Comparison of ENCODE assay signal across 16 cellular contexts in genomic region chr6:94269256-94269655, GRCh38.
DNase-seq lines count a peak whose midpoint lies in the region; ATAC-seq and TF ChIP-seq lines count a peak whose summit lies in the region.
"Had no signal": no experiment of that assay in that cellular context is flagged by ENCODE, and none has a peak within 500 bp of the region (broad histone marks: within the 10 kb centered on the region; RNA-seq: fewer than 3 reads in every experiment).

No MANE protein-coding gene starts in this region.

- no peaks in the 10 kb centered on the region for H3K4me1 Mint-ChIP-seq in activated CD4-positive, alpha-beta T cell treated with anti-CD3 and anti-CD28 coated beads, Interleukin-2, amount 10 ng/mL, durations not matched to agents 24 days and 14 days

- H4K20me1 ChIP-seq in smooth muscle cell (ENCODE audit: low read depth): no peaks in the 10 kb centered on the region

- H3K27ac ChIP-seq in smooth muscle cell (ENCODE audit: low read depth): peak overlapping the region; percentile 53
- H3K27ac ChIP-seq: KMS-11, RWPE1 had no signal

- no peaks in the 10 kb centered on the region for H3K27me3 ChIP-seq in smooth muscle cell (ENCODE audit: low read depth)

- H3K27ac Mint-ChIP-seq in activated CD4-positive, alpha-beta T cell treated with anti-CD3 and anti-CD28 coated beads, Interleukin-2, amount 10 ng/mL, durations not matched to agents 24 days and 14 days: no peak overlapping the region
- H3K27ac Mint-ChIP-seq: CD4-positive, alpha-beta T cell had no signal

- no peaks in the 10 kb centered on the region for H3K36me3 Mint-ChIP-seq in activated CD4-positive, alpha-beta T cell treated with anti-CD3 and anti-CD28 coated beads, Interleukin-2, amount 10 ng/mL, durations not matched to agents 24 days and 14 days (ENCODE audit: low read depth)

- no peaks in the 10 kb centered on the region for H3K27me3 Mint-ChIP-seq in activated CD4-positive, alpha-beta T cell treated with anti-CD3 and anti-CD28 coated beads, Interleukin-2, amount 10 ng/mL, durations not matched to agents 24 days and 14 days
- H3K27me3 Mint-ChIP-seq: CD4-positive, alpha-beta T cell had no signal

- peaks cover 20% of the 10 kb centered on the region for H3K4me1 ChIP-seq in smooth muscle cell (ENCODE audit: low read depth)

- H3K4me3 Mint-ChIP-seq in activated CD4-positive, alpha-beta T cell treated with anti-CD3 and anti-CD28 coated beads, Interleukin-2, amount 10 ng/mL, durations not matched to agents 24 days and 14 days: no peak overlapping the region
- H3K4me3 Mint-ChIP-seq: CD4-positive, alpha-beta T cell had no signal

- H3F3A ChIP-seq in smooth muscle cell (ENCODE audit: low read depth): peaks cover 5% of the 10 kb centered on the region

- no peaks in the 10 kb centered on the region for H3K36me3 ChIP-seq in smooth muscle cell (ENCODE audit: low read depth)

- H3K79me2 ChIP-seq in smooth muscle cell (ENCODE audit: low read depth): no peaks in the 10 kb centered on the region

- DNase-seq in NCI-H82 (lab: John Stamatoyannopoulos, UW): peak; percentile 19
- DNase-seq in NCI-H82 treated with DMSO at 0.1 percent for 48 hours (lab: John Stamatoyannopoulos, UW; ENCODE audit: unreplicated experiment): no peak
- DNase-seq in RKO (ENCODE audit: low spot score): peak; percentile 28
- peak; percentile 15 for DNase-seq in glomerular visceral epithelial cell (ENCODE audit: extremely low spot score)
- DNase-seq in smooth muscle cell (lab: John Stamatoyannopoulos, UW; ENCODE audit: unreplicated experiment): no peak
- no peak for DNase-seq in activated CD4-positive, alpha-beta T cell treated with anti-CD3 and anti-CD28 coated beads, Interleukin-2, amount 10 ng/mL, durations not matched to agents 24 days and 14 days
- DNase-seq in DMS79 treated with DMSO at 0.1 percent for 48 hours (lab: John Stamatoyannopoulos, UW): no peak
- DNase-seq: CD4-positive, alpha-beta T cell; MV-4-11; NCI-H1930; NCI-H2171; NCI-H446 treated with DMSO at 0.1 percent for 48 hours; SIG-M5 had no signal

- H3K9me3 ChIP-seq in smooth muscle cell (replicated peaks; ENCODE audit: low read depth): no peaks in the 10 kb centered on the region

- no peak for ATAC-seq in HG02571 (IDR thresholded peaks at IDR 0.05; ENCODE audit: unreplicated experiment)

- H3K4me2 ChIP-seq in smooth muscle cell: peak overlapping the region; percentile 59
- H3K4me2 ChIP-seq: KMS-11 had no signal

- H2AFZ ChIP-seq in smooth muscle cell (ENCODE audit: low read depth): peak overlapping the region; percentile 96

- no peak for TF ChIP-seq CTCF in smooth muscle cell (IDR thresholded peaks at IDR 0.05; ENCODE audit: borderline replicate concordance, insufficient read depth, poor library complexity, severe bottlenecking)

- H3K9ac ChIP-seq in smooth muscle cell (ENCODE audit: low read depth): no peak overlapping the region
- H3K9ac ChIP-seq: KMS-11 had no signal

- H3K9me3 Mint-ChIP-seq in activated CD4-positive, alpha-beta T cell treated with anti-CD3 and anti-CD28 coated beads, Interleukin-2, amount 10 ng/mL, durations not matched to agents 24 days and 14 days: peaks cover 13% of the 10 kb centered on the region

- no peak overlapping the region for H3K4me3 ChIP-seq in smooth muscle cell

- intact Hi-C loops in activated CD4-positive, alpha-beta T cell treated with anti-CD3 and anti-CD28 coated beads, Interleukin-2, amount 10 ng/mL, durations not matched to agents 24 days and 14 days (cut with micrococcal nuclease): no loop called here

Comparison
In these comparisons a context has a peak if more than half of its experiments do, and no peak if none do; other contexts are left out.
1. DNase-seq: peak in NCI-H82 (single experiment), RKO (single experiment) and glomerular visceral epithelial cell (single experiment); none in NCI-H82 treated with DMSO at 0.1 percent for 48 hours (single experiment), smooth muscle cell (single experiment), activated CD4-positive, alpha-beta T cell treated with anti-CD3 and anti-CD28 coated beads, Interleukin-2, amount 10 ng/mL, durations not matched to agents 24 days and 14 days (single experiment) and DMS79 treated with DMSO at 0.1 percent for 48 hours (single experiment).